Comparison of ENCODE assay signal across 26 cellular contexts in the genomic region with DNA sequence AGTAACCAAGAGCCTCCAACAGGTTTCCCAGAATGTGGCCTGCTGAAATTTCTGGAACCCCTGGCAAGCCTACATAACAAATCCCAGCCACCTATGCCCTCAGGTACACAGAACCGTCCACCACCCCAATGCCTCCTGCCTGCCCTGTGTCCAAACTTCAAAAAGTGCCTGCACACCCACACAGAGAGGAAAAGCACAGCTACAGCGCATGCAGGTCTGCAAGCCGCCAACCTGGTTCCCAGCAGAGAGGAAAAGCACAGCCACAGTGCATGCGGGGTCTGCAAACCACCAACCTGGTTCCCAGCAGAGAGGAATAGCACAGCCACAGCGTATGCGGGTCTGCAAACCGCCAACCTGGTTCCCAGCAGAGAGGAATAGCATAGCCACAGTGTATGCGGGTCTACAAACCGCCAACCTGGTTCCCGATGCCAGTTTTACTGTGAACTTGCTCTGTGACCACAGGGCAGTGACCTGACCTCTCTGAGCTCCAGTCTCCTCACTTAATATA.
A peak's percentile ranks its signal among the peaks of the same experiment; 100 is the strongest.
DNase-seq lines count a peak whose midpoint lies in the region; ATAC-seq and TF ChIP-seq lines count a peak whose summit lies in the region.
"Had no signal": no experiment of that assay in that cellular context is flagged by ENCODE, and none has a peak within 500 bp of the region (broad histone marks: within the 10 kb centered on the region; RNA-seq: fewer than 3 reads in every experiment).

No MANE protein-coding gene starts in this region.

- H4K8ac ChIP-seq in H9 (replicated peaks; ENCODE audit: insufficient read length, low read depth, low read length), result no peak overlapping the region

- intact Hi-C loops in dendritic cell treated with granulocyte-macrophage colony-stimulating factor and Interleukin-4, amounts not matched to agents 40 ng/mL and 50 ng/mL, for 4 days (cut with micrococcal nuclease), result no loop called here

- no peak overlapping the region for H3K4ac ChIP-seq in H9 (ENCODE audit: low read depth, low read length)

- no peak overlapping the region for H2BK15ac ChIP-seq in H9 (ENCODE audit: low read depth, low read length)

- H3K4me3 ChIP-seq in NT2/D1 (ENCODE audit: insufficient read length, low read depth) (no peak overlapping the region), MM.1S (ENCODE audit: low read length) (no peak overlapping the region)
- H3K4me3 ChIP-seq: gastrocnemius medialis, hepatocyte, lung, mucosa of descending colon, ovary, testis had no signal

- no peak overlapping the region for H2AFZ ChIP-seq in H9 (ENCODE audit: low read length)
- H2AFZ ChIP-seq in MM.1S (ENCODE audit: low read length), result no peak overlapping the region
- H2AFZ ChIP-seq: hepatocyte had no signal

- no peak overlapping the region for H2BK120ac ChIP-seq in H9 (ENCODE audit: low read depth, low read length, poor library complexity, severe bottlenecking)

- no peaks in the 10 kb centered on the region for H3K79me1 ChIP-seq in H9 (ENCODE audit: insufficient read depth, low read depth, low read length, poor library complexity, severe bottlenecking)

- no peak overlapping the region for H4K5ac ChIP-seq in H9 (ENCODE audit: insufficient read length, low read depth, low read length)

- H3T11ph ChIP-seq in H9 (ENCODE audit: low read length), result no peak overlapping the region

- H3K4me3 Mint-ChIP-seq in H9 (no peak overlapping the region), nephron progenitor cell (no peak overlapping the region)
- no peak overlapping the region for H3K4me3 Mint-ChIP-seq in dendritic cell treated with granulocyte-macrophage colony-stimulating factor and Interleukin-4, amounts not matched to agents 40 ng/mL and 50 ng/mL, for 4 days
- H3K4me3 Mint-ChIP-seq: activated CD8-positive, alpha-beta T cell treated with anti-CD3 and anti-CD28 coated beads, Interleukin-2, amount 10 ng/mL, durations not matched to agents 7 days and 5 days; activated T-helper 17 cell treated with anti-CD3 and anti-CD28 coated beads, Interleukin-2, amount 50 U/mL, for 72 hours; natural killer cell; T-helper 1 cell treated with Interleukin-12 subunit alpha and Interleukin-12 subunit beta and Interleukin-4 antibody, amounts not matched to agents 30 μg/mL and 1 μg/mL, for 36 hours had no signal

- no peaks in the 10 kb centered on the region for H3K27me3 ChIP-seq in H9 (ENCODE audit: insufficient read depth, low read length)
- no peaks in the 10 kb centered on the region for H3K27me3 ChIP-seq in NT2/D1 (ENCODE audit: insufficient read depth, insufficient read length)
- no peaks in the 10 kb centered on the region for H3K27me3 ChIP-seq in MM.1S (replicated peaks; ENCODE audit: insufficient read depth, low read length)
- H3K27me3 ChIP-seq: gastrocnemius medialis, hepatocyte, ovary, testis had no signal

- H2AK5ac ChIP-seq in H9 (ENCODE audit: insufficient read length, low read length), result no peak overlapping the region

- H3K56ac ChIP-seq in H9 (ENCODE audit: insufficient read length, low read depth, low read length), result no peak overlapping the region

- H3K4me1 ChIP-seq in H9 (ENCODE audit: insufficient read depth, low read length), result no peaks in the 10 kb centered on the region; the same call in 1 of the 2 replicates
- peaks cover 36% of the 10 kb centered on the region for H3K4me1 ChIP-seq in NT2/D1 (ENCODE audit: insufficient read depth, insufficient read length)
- peaks cover 9% of the 10 kb centered on the region for H3K4me1 ChIP-seq in MM.1S (ENCODE audit: low read length)

- no peaks in the 10 kb centered on the region for H3K9me2 ChIP-seq in MM.1S (replicated peaks; ENCODE audit: insufficient read depth, low read length)

- H2BK5ac ChIP-seq in H9 (ENCODE audit: insufficient read length, low read length), result no peak overlapping the region

- H4K20me1 ChIP-seq in H9 (ENCODE audit: control insufficient read depth, insufficient read depth, insufficient read length) (no peaks in the 10 kb centered on the region), MM.1S (ENCODE audit: insufficient read depth, low read length) (no peaks in the 10 kb centered on the region)

- H4K91ac ChIP-seq in H9 (ENCODE audit: insufficient read length, low read depth, low read length), result no peak overlapping the region

- H3K23ac ChIP-seq in H9 (ENCODE audit: insufficient read length, low read depth, low read length), result no peak overlapping the region

- H3K79me2 ChIP-seq in H9 (ENCODE audit: insufficient read depth, low read length), result no peaks in the 10 kb centered on the region
- H3K79me2 ChIP-seq in MM.1S (ENCODE audit: low read length), result no peaks in the 10 kb centered on the region
- H3K79me2 ChIP-seq: hepatocyte had no signal

- H3K9ac ChIP-seq in H9 (ENCODE audit: extremely low read depth, insufficient read length, low read length) (no peak overlapping the region), NT2/D1 (ENCODE audit: insufficient read length, low read depth) (peak overlapping the region; percentile 37), MM.1S (ENCODE audit: low read length) (no peak overlapping the region)

- H3K18ac ChIP-seq in H9 (ENCODE audit: insufficient read length, low read depth, low read length), result no peak overlapping the region

- DNase-seq in H9 (no peak), NT2/D1 (ENCODE audit: low read depth, low spot score) (no peak), nephron progenitor cell (no peak), T-helper 1 cell (no peak), DMS153 (lab: John Stamatoyannopoulos, UW) (no peak), MM.1S (no peak)
- DNase-seq: activated CD8-positive, alpha-beta T cell treated with anti-CD3 and anti-CD28 coated beads, Interleukin-2, amount 10 ng/mL, durations not matched to agents 7 days and 5 days; activated naive CD4-positive, alpha-beta T cell treated with anti-CD3 and anti-CD28 coated beads, Interleukin-2, amount 50 U/mL, for 16 hours; COR-L47; gastrocnemius medialis; mucosa of descending colon; natural killer cell; NCI-H2029 treated with DMSO at 0.1 percent for 48 hours; NCI-H226; retina; RPMI8226; small intestine; testis had no signal

- peaks cover 7 to 19% (median 9%) of the 10 kb centered on the region in 3 experiments; a peak in 6 of 7 replicates for H3K36me3 Mint-ChIP-seq in H9 (ENCODE audit: insufficient read depth in 1 of 3, low read depth in 3 of 3)
- H3K36me3 Mint-ChIP-seq in dendritic cell treated with granulocyte-macrophage colony-stimulating factor and Interleukin-4, amounts not matched to agents 40 ng/mL and 50 ng/mL, for 4 days (ENCODE audit: low read depth), result peaks cover 14% of the 10 kb centered on the region
- no peaks in the 10 kb centered on the region for H3K36me3 Mint-ChIP-seq in nephron progenitor cell (ENCODE audit: low read depth)

- H3K14ac ChIP-seq in H9 (ENCODE audit: insufficient read depth, low read length), result no peak overlapping the region

- no peak for TF ChIP-seq CTCF in H9 (conservative IDR thresholded peaks at IDR 0.05)
- no peak for TF ChIP-seq CTCF in nephron progenitor cell (IDR thresholded peaks at IDR 0.05)
- TF ChIP-seq CTCF in MM.1S (IDR thresholded peaks at IDR 0.05; ENCODE audit: low read length), result no peak

- H3K27ac ChIP-seq in H9 (ENCODE audit: insufficient read length, low read depth, low read length), result no peak overlapping the region
- H3K27ac ChIP-seq in MM.1S (ENCODE audit: low read length), result no peak overlapping the region
- H3K27ac ChIP-seq: C4-2B, gastrocnemius medialis, hepatocyte, ovary, testis had no signal

- H3K4me1 Mint-ChIP-seq in H9, result peaks cover 29 to 33% of the 10 kb centered on the region in 2 experiments
- peaks cover 79% of the 10 kb centered on the region for H3K4me1 Mint-ChIP-seq in dendritic cell treated with granulocyte-macrophage colony-stimulating factor and Interleukin-4, amounts not matched to agents 40 ng/mL and 50 ng/mL, for 4 days (ENCODE audit: low read depth)
- H3K4me1 Mint-ChIP-seq in nephron progenitor cell, result peaks cover 60% of the 10 kb centered on the region

- H3K27me3 Mint-ChIP-seq in H9 (ENCODE audit: low read depth), result peaks cover 9% of the 10 kb centered on the region
- peaks cover 1% of the 10 kb centered on the region for H3K27me3 Mint-ChIP-seq in dendritic cell treated with granulocyte-macrophage colony-stimulating factor and Interleukin-4, amounts not matched to agents 40 ng/mL and 50 ng/mL, for 4 days
- peaks cover 31% of the 10 kb centered on the region for H3K27me3 Mint-ChIP-seq in nephron progenitor cell (ENCODE audit: low read depth, poor library complexity)

- peaks cover 13 to 14% of the 10 kb centered on the region in 2 experiments for H3K9me3 Mint-ChIP-seq in H9
- peaks cover 8% of the 10 kb centered on the region for H3K9me3 Mint-ChIP-seq in dendritic cell treated with granulocyte-macrophage colony-stimulating factor and Interleukin-4, amounts not matched to agents 40 ng/mL and 50 ng/mL, for 4 days
- H3K9me3 Mint-ChIP-seq in nephron progenitor cell, result peaks cover 16% of the 10 kb centered on the region
- H3K9me3 Mint-ChIP-seq: activated T-helper 17 cell treated with anti-CD3 and anti-CD28 coated beads, Interleukin-2, amount 50 U/mL, for 72 hours; natural killer cell had no signal

- H3K23me2 ChIP-seq in H9 (ENCODE audit: insufficient read length, low read depth, low read length, poor library complexity, severe bottlenecking), result no peaks in the 10 kb centered on the region

- H3K27ac Mint-ChIP-seq in H9, result peak overlapping the region in 2 of 3 experiments; percentile 46 to 65; a peak in 3 of 7 replicates
- H3K27ac Mint-ChIP-seq in dendritic cell treated with granulocyte-macrophage colony-stimulating factor and Interleukin-4, amounts not matched to agents 40 ng/mL and 50 ng/mL, for 4 days, result peak overlapping the region; percentile 82
- peak overlapping the region; percentile 50 for H3K27ac Mint-ChIP-seq in nephron progenitor cell
- H3K27ac Mint-ChIP-seq: activated CD8-positive, alpha-beta T cell treated with anti-CD3 and anti-CD28 coated beads, Interleukin-2, amount 10 ng/mL, durations not matched to agents 7 days and 5 days; activated T-helper 17 cell treated with anti-CD3 and anti-CD28 coated beads, Interleukin-2, amount 50 U/mL, for 72 hours; natural killer cell; T-helper 1 cell treated with Interleukin-12 subunit alpha and Interleukin-12 subunit beta and Interleukin-4 antibody, amounts not matched to agents 30 μg/mL and 1 μg/mL, for 36 hours had no signal

- no CpG with 5 or more reads among the region's 10 CpGs for WGBS in H9 (ENCODE audit: extremely low coverage, insufficient read length, low lambda C conversion rate)

- H2BK12ac ChIP-seq in H9 (ENCODE audit: insufficient read length, low read depth, low read length), result no peak overlapping the region

- ATAC-seq in GM21423 (IDR thresholded peaks at IDR 0.05; ENCODE audit: unreplicated experiment), result no peak
- ATAC-seq: activated CD8-positive, alpha-beta T cell treated with anti-CD3 and anti-CD28 coated beads, Interleukin-2, amount 10 ng/mL, durations not matched to agents 7 days and 5 days; activated T-helper 17 cell treated with anti-CD3 and anti-CD28 coated beads, Interleukin-2, amount 50 U/mL, for 72 hours; gastrocnemius medialis; mucosa of descending colon; natural killer cell had no signal

- H3K4me2 ChIP-seq in H9 (ENCODE audit: insufficient read depth, insufficient read length, low read length), result no peak overlapping the region
- H3K4me2 ChIP-seq in MM.1S (ENCODE audit: low read depth, low read length), result no peak overlapping the region
- H3K4me2 ChIP-seq: hepatocyte had no signal

- H3K36me3 ChIP-seq in NT2/D1 (ENCODE audit: insufficient read depth, insufficient read length, low read length) (no peaks in the 10 kb centered on the region), MM.1S (replicated peaks; ENCODE audit: insufficient read depth, low read length) (no peaks in the 10 kb centered on the region)
- H3K36me3 ChIP-seq: gastrocnemius medialis, ovary had no signal

- H2BK20ac ChIP-seq in H9 (ENCODE audit: low read depth, low read length, poor library complexity, severe bottlenecking), result no peak overlapping the region

- no peaks in the 10 kb centered on the region for H3K9me3 ChIP-seq in H9 (ENCODE audit: control insufficient read depth, low read depth, low read length)
- H3K9me3 ChIP-seq in NT2/D1 (ENCODE audit: insufficient read depth, low read length), result peaks cover 19% of the 10 kb centered on the region; the same call in 1 of the 2 replicates
- H3K9me3 ChIP-seq in MM.1S (replicated peaks; ENCODE audit: insufficient read depth, low read length), result no peaks in the 10 kb centered on the region
- H3K9me3 ChIP-seq: gastrocnemius medialis, mucosa of descending colon, ovary, testis had no signal

- peaks cover 6% of the 10 kb centered on the region for H3F3A ChIP-seq in MM.1S (ENCODE audit: insufficient read depth, low read length)
